Comparison of ENCODE assay signal across 2 cellular contexts in the genomic region with DNA sequence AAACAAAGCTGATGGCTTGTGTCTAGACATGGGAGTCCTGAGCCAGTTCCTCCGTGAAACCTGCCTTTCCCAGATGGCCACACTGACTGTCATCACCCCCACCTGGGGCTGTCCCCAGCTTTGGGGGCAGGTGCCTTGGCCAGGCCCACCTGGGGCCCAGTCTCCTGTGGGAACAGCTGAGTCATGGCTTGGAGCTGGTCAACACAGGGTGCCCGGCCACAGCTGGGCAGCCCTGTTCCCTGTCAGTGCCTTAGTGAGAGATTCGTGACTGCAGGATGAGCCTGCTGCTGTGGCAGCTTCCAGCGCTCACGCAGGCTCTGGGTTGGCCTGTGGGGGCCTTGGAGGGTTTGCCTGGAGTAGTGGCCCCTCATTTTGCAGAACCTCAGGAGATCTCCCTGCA.
TF ChIP-seq lines count a peak whose summit lies in the region.

No MANE protein-coding gene starts in this region.

TF ChIP-seq in A549, 52 proteins besides CTCF, POLR2A, EP300 and RAD21:
- TF ChIP-seq NFE2L2 (conservative IDR thresholded peaks at IDR 0.05; ENCODE audit: low read length) = peak; percentile 49; the same call in 1 of the 2 replicates
- TF ChIP-seq MAFK (IDR thresholded peaks at IDR 0.05; ENCODE audit: partially characterized antibody) = peak; percentile 60
- no peak for TF ChIP-seq CBX8 (IDR thresholded peaks at IDR 0.05)

TF ChIP-seq in IMR-90, 13 proteins besides CTCF, POLR2A, EP300 and RAD21:
- TF ChIP-seq NFE2L2 (IDR thresholded peaks at IDR 0.05; ENCODE audit: low read depth, low read length) (peak; percentile 59; the same call in 1 of the 2 replicates), RFX5 (IDR thresholded peaks at IDR 0.05; ENCODE audit: low read depth, low read length) (no peak)
